31 cellular contexts compared by ENCODE assay signal in the genomic region with DNA sequence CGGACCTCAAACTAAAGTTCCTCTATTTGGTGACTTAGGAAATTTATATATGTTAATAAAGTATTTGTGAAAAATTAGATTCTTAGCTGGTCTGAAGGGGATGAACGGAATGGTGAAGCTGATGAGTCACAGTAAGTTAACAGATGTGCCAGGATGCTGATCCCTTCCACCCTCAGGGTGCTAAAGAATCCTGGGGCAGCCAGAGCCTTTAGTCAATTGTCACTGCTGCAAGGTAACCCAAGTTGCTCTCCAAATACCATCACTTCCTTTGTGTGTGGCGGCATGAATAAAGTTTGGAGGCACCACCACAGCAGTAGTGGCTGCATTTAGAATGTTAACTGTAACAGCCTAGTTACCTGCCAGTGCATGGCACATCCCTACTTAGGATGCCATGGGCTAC.
A peak's percentile ranks its signal among the peaks of the same experiment; 100 is the strongest.
DNase-seq lines count a peak whose midpoint lies in the region; ATAC-seq and TF ChIP-seq lines count a peak whose summit lies in the region.
"Had no signal": no experiment of that assay in that cellular context is flagged by ENCODE, and none has a peak within 500 bp of the region (broad histone marks: within the 10 kb centered on the region; RNA-seq: fewer than 3 reads in every experiment).

No MANE protein-coding gene starts in this region.

- DNase-seq in NCI-H82 (lab: John Stamatoyannopoulos, UW) = peak; percentile 8
- DNase-seq in NCI-H82 treated with DMSO at 0.1 percent for 48 hours (lab: John Stamatoyannopoulos, UW; ENCODE audit: unreplicated experiment) = no peak
- no peak for DNase-seq in RWPE2 (ENCODE audit: low spot score)
- peak; percentile 3 to 44 for DNase-seq in foreskin fibroblast
- no peak for DNase-seq in NCI-H2171 (lab: John Stamatoyannopoulos, UW)
- no peak for DNase-seq in NCI-H1048 (lab: John Stamatoyannopoulos, UW)
- DNase-seq: 8988T; activated CD4-positive, alpha-beta memory T cell treated with anti-CD3 and anti-CD28 coated beads, Interleukin-2, amount 10 ng/mL, durations not matched to agents 7 days and 5 days; activated CD8-positive, alpha-beta memory T cell treated with anti-CD3 and anti-CD28 coated beads, Interleukin-2, amount 50 U/mL, for 4 hours; activated naive CD4-positive, alpha-beta T cell treated with anti-CD3 and anti-CD28 coated beads for 36 hours; adrenal gland; COR-L47; DMS79; hypothalamus; IMR-90; left ventricle myocardium inferior; mesenchymal stem cell; NCI-H1092; NCI-H1694 treated with DMSO at 0.1 percent for 48 hours; NCI-H510A treated with DMSO at 0.1 percent for 48 hours; pancreas; PC-3; retina; SHP77; stimulated activated CD4-positive, alpha-beta T cell treated with anti-CD3 and anti-CD28 coated beads, Interleukin-1b, Interleukin-23, amount 100 ng/mL, for 48 hours; stimulated activated naive CD4-positive, alpha-beta T cell treated with Interleukin-2 at 50 U/mL for 16 hours; upper lobe of left lung had no signal

- H3K4me3 ChIP-seq in RWPE2 (ENCODE audit: severe bottlenecking) (no peak overlapping the region), foreskin fibroblast (ENCODE audit: low read depth in 1 of 2, low read length in 2 of 2) (no peak overlapping the region)
- H3K4me3 ChIP-seq: adrenal gland, left ventricle myocardium inferior, pancreas, suprapubic skin, upper lobe of left lung had no signal

- H3K9me3 ChIP-seq in RWPE2 (ENCODE audit: severe bottlenecking) = no peaks in the 10 kb centered on the region
- H3K9me3 ChIP-seq: adrenal gland, left ventricle myocardium inferior, pancreas, suprapubic skin, upper lobe of left lung had no signal

- H3K4me1 ChIP-seq in RWPE2 (ENCODE audit: insufficient read depth, poor library complexity, severe bottlenecking) = no peaks in the 10 kb centered on the region
- H3K4me1 ChIP-seq: adrenal gland, left ventricle myocardium inferior, pancreas, suprapubic skin, upper lobe of left lung had no signal

- H3K27me3 ChIP-seq in RWPE2 (ENCODE audit: insufficient read depth, poor library complexity, severe bottlenecking) = no peaks in the 10 kb centered on the region
- H3K27me3 ChIP-seq: adrenal gland, pancreas, suprapubic skin, upper lobe of left lung had no signal

- ATAC-seq in RWPE2 (ENCODE audit: low read depth) (peak; percentile 27; the same call in 1 of the 3 replicates), GM19328 (IDR thresholded peaks at IDR 0.05; ENCODE audit: unreplicated experiment) (no peak), GM21360 (IDR thresholded peaks at IDR 0.05; ENCODE audit: unreplicated experiment) (no peak)
- ATAC-seq: pancreas, PC-3 had no signal

- no peak for TF ChIP-seq CTCF in RWPE2 (IDR thresholded peaks at IDR 0.05; ENCODE audit: poor library complexity, severe bottlenecking)
- no peak for TF ChIP-seq CTCF in foreskin fibroblast (IDR thresholded peaks at IDR 0.05; ENCODE audit: low read depth, low read length)

- no peak overlapping the region for H3K27ac ChIP-seq in RWPE2 (ENCODE audit: poor library complexity, severe bottlenecking)
- H3K27ac ChIP-seq: adrenal gland, C4-2B, left ventricle myocardium inferior, pancreas, suprapubic skin, upper lobe of left lung had no signal

- H3K36me3 ChIP-seq in RWPE2 (ENCODE audit: low read depth) = no peaks in the 10 kb centered on the region
- H3K36me3 ChIP-seq: adrenal gland, left ventricle myocardium inferior, pancreas, suprapubic skin, upper lobe of left lung had no signal

Comparison
In these comparisons a context has a peak if more than half of its experiments do, and no peak if none do; other contexts are left out.
1. DNase-seq: peak in NCI-H82 (single experiment) and foreskin fibroblast (2 of 2); none in NCI-H82 treated with DMSO at 0.1 percent for 48 hours (single experiment), RWPE2 (single experiment), NCI-H2171 (single experiment) and NCI-H1048 (single experiment).